ENCODE assay signal across 1 cellular context in genomic region chr17:42194133-42194899, GRCh38.
A peak's percentile ranks its signal among the peaks of the same experiment; 100 is the strongest.
TF ChIP-seq lines count a peak whose summit lies in the region.

Gene GHDC (minus strand): TSS chr17:42194494. CDS start chr17:42193581, 913 bp downstream.

TF ChIP-seq in HepG2, 621 proteins besides CTCF, POLR2A, EP300 and RAD21 (continued from another document and continues in another):
- TF ChIP-seq CERS6 (CRISPR knock-in tag; IDR thresholded peaks at IDR 0.05) (no peak), KLF12 (CRISPR knock-in tag; IDR thresholded peaks at IDR 0.05; ENCODE audit: borderline replicate concordance) (peak; percentile 49; the same call in 1 of the 2 replicates), HIC2 (CRISPR knock-in tag; IDR thresholded peaks at IDR 0.05; ENCODE audit: low read depth) (0 out of 2 replicates have a peak, but pooled peaks have one; percentile 68), ZNF350 (CRISPR knock-in tag; IDR thresholded peaks at IDR 0.05; ENCODE audit: borderline replicate concordance, low read depth) (peak; percentile 94), E2F1 (CRISPR knock-in tag; IDR thresholded peaks at IDR 0.05) (no peak), HMG20A (CRISPR knock-in tag; IDR thresholded peaks at IDR 0.05; ENCODE audit: borderline replicate concordance) (0 out of 2 replicates have a peak, but pooled peaks have one; percentile 38), KLF16 (CRISPR knock-in tag; IDR thresholded peaks at IDR 0.05) (peak in 1 of 2 experiments; percentile 67; a peak in 1 of 4 replicates), PAXIP1 (CRISPR knock-in tag; conservative IDR thresholded peaks at IDR 0.05) (peak; percentile 51), ZNF652 (CRISPR knock-in tag; IDR thresholded peaks at IDR 0.05; ENCODE audit: borderline replicate concordance, low read depth) (peak; percentile 35; the same call in 1 of the 2 replicates), NFIB (CRISPR knock-in tag; IDR thresholded peaks at IDR 0.05; ENCODE audit: borderline replicate concordance) (no peak), RERE (CRISPR knock-in tag; IDR thresholded peaks at IDR 0.05; ENCODE audit: low read depth) (no peak), PHF8 (CRISPR knock-in tag; IDR thresholded peaks at IDR 0.05) (peak; percentile 90), AGO1 (IDR thresholded peaks at IDR 0.05; ENCODE audit: low read depth, low read length, poor library complexity, severe bottlenecking) (peak; percentile 69), PITX1 (CRISPR knock-in tag; IDR thresholded peaks at IDR 0.05) (no peak; the same call in 1 of the 2 replicates), CBFB (CRISPR knock-in tag; IDR thresholded peaks at IDR 0.05) (no peak), NFYB (CRISPR knock-in tag; IDR thresholded peaks at IDR 0.05) (no peak), HMGA1 (CRISPR knock-in tag; conservative IDR thresholded peaks at IDR 0.05) (no peak), NR2F1 (CRISPR knock-in tag; IDR thresholded peaks at IDR 0.05) (no peak), ZBTB26 (CRISPR knock-in tag; IDR thresholded peaks at IDR 0.05; ENCODE audit: borderline replicate concordance) (peak; percentile 64; the same call in 1 of the 2 replicates), ZFP1 (CRISPR knock-in tag; IDR thresholded peaks at IDR 0.05) (no peak), BRD4 (CRISPR knock-in tag; IDR thresholded peaks at IDR 0.05) (no peak; the same call in 1 of the 2 replicates), ZNF496 (CRISPR knock-in tag; IDR thresholded peaks at IDR 0.05; ENCODE audit: insufficient replicate concordance) (no peak), HOXA9 (CRISPR knock-in tag; IDR thresholded peaks at IDR 0.05; ENCODE audit: borderline replicate concordance) (no peak), ATF3 (CRISPR knock-in tag; IDR thresholded peaks at IDR 0.05) (no peak), ZFP37 (CRISPR knock-in tag; IDR thresholded peaks at IDR 0.05; ENCODE audit: borderline replicate concordance) (peak; percentile 50; the same call in 1 of the 2 replicates), HMGXB4 (CRISPR knock-in tag; IDR thresholded peaks at IDR 0.05; ENCODE audit: borderline replicate concordance in 1 of 2, low read depth in 1 of 2) (peak; percentile 43 to 56; a peak in 2 of 4 replicates), MNT (IDR thresholded peaks at IDR 0.05) (peak; percentile 25; the same call in 1 of the 2 replicates), HMGXB3 (CRISPR knock-in tag; IDR thresholded peaks at IDR 0.05; ENCODE audit: borderline replicate concordance) (peak; percentile 61; the same call in 1 of the 2 replicates), EHMT2 (IDR thresholded peaks at IDR 0.05; ENCODE audit: borderline replicate concordance, low read depth, low read length) (no peak)
